24 cellular contexts compared by ENCODE assay signal in the genomic region with DNA sequence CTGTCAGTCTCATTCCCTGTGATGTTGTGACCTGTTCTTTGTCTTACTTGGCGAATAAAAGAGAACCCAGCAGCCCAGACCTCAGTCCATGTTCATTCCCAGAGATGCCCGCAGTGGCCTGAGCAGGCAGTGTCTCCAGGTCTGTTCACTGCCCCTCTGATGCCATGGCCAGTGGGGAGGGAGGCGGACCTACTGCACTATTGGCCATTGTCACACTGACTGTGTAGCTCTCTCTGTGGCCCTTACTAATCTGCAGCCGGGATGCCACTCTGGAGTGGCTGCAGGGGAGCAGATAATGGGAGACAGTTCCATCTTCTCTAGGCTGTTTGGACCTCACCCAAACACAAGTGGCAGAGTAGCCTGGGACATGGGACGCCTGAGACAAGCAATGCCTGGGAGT. TPM values are rescaled to one million over a fixed set of nuclear protein-coding genes. Genes with fewer than 3 reads are reported as not detected.
"Had no signal": no experiment of that assay in that cellular context is flagged by ENCODE, and none has a peak within 500 bp of the region (broad histone marks: within the 10 kb centered on the region; RNA-seq: fewer than 3 reads in every experiment).

No MANE protein-coding gene starts in this region.

- DNase-seq: activated CD4-positive, alpha-beta T cell treated with anti-CD3 and anti-CD28 coated beads, Interleukin-2, amount 10 ng/mL, durations not matched to agents 24 days and 14 days; activated CD8-positive, alpha-beta T cell treated with anti-CD3 and anti-CD28 coated beads for 36 hours; activated naive CD4-positive, alpha-beta T cell treated with Interleukin-2 at 50 U/mL for 16 hours; activated naive CD8-positive, alpha-beta T cell treated with anti-CD3 and anti-CD28 coated beads, Interleukin-2, amount 10 ng/mL, durations not matched to agents 7 days and 5 days; activated T-cell treated with anti-CD3 and anti-CD28 coated beads, Interleukin-2, amount 50 U/mL, for 1 hour; amygdala; erythroblast; left ventricle myocardium superior; mesenchymal stem cell; naive thymus-derived CD8-positive, alpha-beta T cell; ovary; stimulated activated CD4-positive, alpha-beta T cell treated with anti-CD3 and anti-CD28 coated beads, Interleukin-4, amount 100 ng/mL, for 24 hours; testis had no signal

- H3K9me3 Mint-ChIP-seq: activated CD4-positive, alpha-beta T cell treated with anti-CD3 and anti-CD28 coated beads, Interleukin-2, amount 10 ng/mL, durations not matched to agents 24 days and 14 days; activated CD8-positive, alpha-beta T cell treated with anti-CD3 and anti-CD28 coated beads for 36 hours; activated naive CD8-positive, alpha-beta T cell treated with anti-CD3 and anti-CD28 coated beads, Interleukin-2, amount 10 ng/mL, durations not matched to agents 7 days and 5 days; activated T-helper 2 cell treated with anti-CD3 and anti-CD28 coated beads, Interferon-gamma antibody, Interleukin-2, Interleukin-4, amounts not matched to agents 10 μg/mL and 5 μg/mL and 100 μg/mL, durations not matched to agents 14 hours and 24 hours and 36 hours; naive thymus-derived CD8-positive, alpha-beta T cell; stimulated activated effector memory CD8-positive, alpha-beta T cell treated with anti-CD3 and anti-CD28 coated beads, Interleukin-12 subunit alpha, Interleukin-12 subunit beta, amount 100 ng/mL, for 72 hours had no signal

- ATAC-seq: activated CD8-positive, alpha-beta T cell treated with anti-CD3 and anti-CD28 coated beads for 36 hours; left ventricle myocardium superior; stimulated activated effector memory CD8-positive, alpha-beta T cell treated with anti-CD3 and anti-CD28 coated beads, Interleukin-12 subunit alpha, Interleukin-12 subunit beta, amount 100 ng/mL, for 72 hours had no signal

- H3K27me3 ChIP-seq: cardiac muscle cell, ovary, right lobe of liver, testis, upper lobe of left lung had no signal

- H3K9me3 ChIP-seq: heart left ventricle, ovary, right lobe of liver, testis, upper lobe of left lung had no signal

- H3K36me3 ChIP-seq: cardiac muscle cell, heart left ventricle, ovary, right lobe of liver, upper lobe of left lung had no signal

- H3K27ac ChIP-seq: cardiac muscle cell, dorsolateral prefrontal cortex, heart left ventricle, ovary, right lobe of liver, testis, upper lobe of left lung had no signal

- H3K4me3 Mint-ChIP-seq: activated CD4-positive, alpha-beta T cell treated with anti-CD3 and anti-CD28 coated beads, Interleukin-2, amount 10 ng/mL, durations not matched to agents 24 days and 14 days; activated CD8-positive, alpha-beta T cell treated with anti-CD3 and anti-CD28 coated beads for 36 hours; activated naive CD8-positive, alpha-beta T cell treated with anti-CD3 and anti-CD28 coated beads, Interleukin-2, amount 10 ng/mL, durations not matched to agents 7 days and 5 days; naive thymus-derived CD8-positive, alpha-beta T cell; stimulated activated effector memory CD8-positive, alpha-beta T cell treated with anti-CD3 and anti-CD28 coated beads, Interleukin-12 subunit alpha, Interleukin-12 subunit beta, amount 100 ng/mL, for 72 hours had no signal

- FAIRE-seq: frontal cortex, small intestine had no signal

- H3K27ac Mint-ChIP-seq: activated CD4-positive, alpha-beta T cell treated with anti-CD3 and anti-CD28 coated beads, Interleukin-2, amount 10 ng/mL, durations not matched to agents 24 days and 14 days; activated CD8-positive, alpha-beta T cell treated with anti-CD3 and anti-CD28 coated beads for 36 hours; activated naive CD8-positive, alpha-beta T cell treated with anti-CD3 and anti-CD28 coated beads, Interleukin-2, amount 10 ng/mL, durations not matched to agents 7 days and 5 days; activated T-helper 2 cell treated with anti-CD3 and anti-CD28 coated beads, Interferon-gamma antibody, Interleukin-2, Interleukin-4, amounts not matched to agents 10 μg/mL and 5 μg/mL and 100 μg/mL, durations not matched to agents 14 hours and 24 hours and 36 hours; naive thymus-derived CD8-positive, alpha-beta T cell; stimulated activated effector memory CD8-positive, alpha-beta T cell treated with anti-CD3 and anti-CD28 coated beads, Interleukin-12 subunit alpha, Interleukin-12 subunit beta, amount 100 ng/mL, for 72 hours had no signal

- H3K4me1 ChIP-seq: heart left ventricle, right lobe of liver, testis had no signal

- H3K4me3 ChIP-seq: cardiac muscle cell, dorsolateral prefrontal cortex, heart left ventricle, ovary, right lobe of liver, testis, upper lobe of left lung had no signal

RNA-seq across cellular contexts. Expression of gene DMBX1, which starts 26.5 kb away (rescaled TPM):
- total RNA-seq: activated T-helper 2 cell treated with anti-CD3 and anti-CD28 coated beads, Interferon-gamma antibody, Interleukin-2, Interleukin-4, amounts not matched to agents 10 μg/mL and 5 μg/mL and 100 μg/mL, durations not matched to agents 14 hours and 24 hours and 36 hours; cardiac muscle cell; dorsolateral prefrontal cortex; frontal cortex; heart left ventricle; left ventricle myocardium superior; mucosa of gallbladder; naive thymus-derived CD8-positive, alpha-beta T cell; ovary; right lobe of liver; upper lobe of left lung had no signal
- polyA plus RNA-seq: cardiac muscle cell; heart left ventricle; naive thymus-derived CD8-positive, alpha-beta T cell; ovary had no signal

RNA-seq across cellular contexts. Expression of gene KNCN, which starts 35.3 kb away (rescaled TPM):
- total RNA-seq: activated CD4-positive, alpha-beta T cell treated with anti-CD3 and anti-CD28 coated beads, Interleukin-2, amount 10 ng/mL, durations not matched to agents 24 days and 14 days; activated CD8-positive, alpha-beta T cell treated with anti-CD3 and anti-CD28 coated beads for 36 hours; activated naive CD8-positive, alpha-beta T cell treated with anti-CD3 and anti-CD28 coated beads, Interleukin-2, amount 10 ng/mL, durations not matched to agents 7 days and 5 days; activated T-helper 2 cell treated with anti-CD3 and anti-CD28 coated beads, Interferon-gamma antibody, Interleukin-2, Interleukin-4, amounts not matched to agents 10 μg/mL and 5 μg/mL and 100 μg/mL, durations not matched to agents 14 hours and 24 hours and 36 hours; cardiac muscle cell; heart left ventricle; kidney epithelial cell; left ventricle myocardium superior; mucosa of gallbladder; naive thymus-derived CD8-positive, alpha-beta T cell; right lobe of liver; upper lobe of left lung had no signal
- polyA plus RNA-seq: cardiac muscle cell; heart left ventricle; naive thymus-derived CD8-positive, alpha-beta T cell; ovary; small intestine had no signal
